3 cellular contexts compared by ENCODE assay signal in genomic region chr11:74365805-74366204, GRCh38. TPM values are rescaled to one million over a fixed set of nuclear protein-coding genes. Genes with fewer than 3 reads are reported as not detected.
"Had no signal": no experiment of that assay in that cellular context is flagged by ENCODE, and none has a peak within 500 bp of the region (broad histone marks: within the 10 kb centered on the region; RNA-seq: fewer than 3 reads in every experiment).

No MANE protein-coding gene starts in this region.

RNA-seq across cellular contexts. Expression of gene P4HA3, which starts 54.4 kb away (rescaled TPM):
- total RNA-seq: GM23338, H1, H9 had no signal
